ENCODE assay signal across 1 cellular context in the genomic region with DNA sequence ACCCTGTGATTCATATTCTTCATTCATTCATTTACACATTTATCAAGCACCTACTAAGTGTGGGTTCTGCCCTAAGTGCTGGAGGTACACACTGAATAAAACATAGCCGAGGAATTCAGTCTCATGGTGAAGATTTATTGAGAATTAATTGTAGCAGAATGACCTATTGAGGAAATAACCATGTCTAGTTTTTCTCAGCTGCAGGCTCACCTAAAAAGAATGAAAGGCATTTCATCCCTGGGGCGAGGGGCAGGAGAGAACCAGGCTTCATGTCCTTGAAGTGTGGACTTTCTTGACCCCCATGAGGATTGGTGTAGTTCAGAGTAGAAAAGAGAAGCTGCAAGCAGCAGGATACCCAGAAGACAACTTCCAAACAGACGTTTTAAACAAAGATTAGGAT.
TF ChIP-seq lines count a peak whose summit lies in the region.

No MANE protein-coding gene starts in this region.

TF ChIP-seq in IMR-90, 13 proteins besides CTCF, POLR2A, EP300 and RAD21 (continued from another document):
- TF ChIP-seq ELK1 (IDR thresholded peaks at IDR 0.05; ENCODE audit: borderline replicate concordance, low read depth, low read length): no peak
- no peak for TF ChIP-seq BHLHE40 (IDR thresholded peaks at IDR 0.05; ENCODE audit: low read depth, low read length)
- TF ChIP-seq CHD1 (IDR thresholded peaks at IDR 0.05; ENCODE audit: low read depth, low read length): no peak
- TF ChIP-seq FOS (IDR thresholded peaks at IDR 0.05; ENCODE audit: low read depth, low read length): no peak
- TF ChIP-seq MAZ (IDR thresholded peaks at IDR 0.05; ENCODE audit: borderline replicate concordance, low read depth, low read length): no peak
- TF ChIP-seq CEBPB (IDR thresholded peaks at IDR 0.05; ENCODE audit: low read depth, low read length): no peak
